23 cellular contexts compared by ENCODE assay signal in genomic region chr9:13089721-13090120, GRCh38.
"Had no signal": no experiment of that assay in that cellular context is flagged by ENCODE, and none has a peak within 500 bp of the region (broad histone marks: within the 10 kb centered on the region; RNA-seq: fewer than 3 reads in every experiment).

No MANE protein-coding gene starts in this region.

- DNase-seq: cortex of kidney; effector CD4-positive, alpha-beta T cell; foreskin keratinocyte; heart left ventricle; left ventricle myocardium inferior; lower lobe of right lung; natural killer cell; occipital lobe; pancreas; stimulated activated CD4-positive, alpha-beta T cell treated with anti-CD3 and anti-CD28 coated beads, Interleukin-12 subunit alpha, Interleukin-12 subunit beta, amount 100 ng/mL, for 4 hours; stimulated activated CD4-positive, alpha-beta T cell treated with anti-CD3 and anti-CD28 coated beads, Interleukin-2, amount 100 ng/mL, for 24 hours; stimulated activated CD4-positive, alpha-beta T cell treated with anti-CD3 and anti-CD28 coated beads, Interleukin-4, amount 100 ng/mL, for 24 hours; stimulated activated naive CD4-positive, alpha-beta T cell treated with Interleukin-2 at 50 U/mL for 16 hours; stomach; thyroid gland; trophoblast cell had no signal

- H3K27ac ChIP-seq: epithelial cell of prostate, esophagus muscularis mucosa, foreskin keratinocyte, gastroesophageal sphincter, heart left ventricle, hepatocyte, left ventricle myocardium inferior, lower lobe of right lung, pancreas, stomach, thyroid gland, vagina had no signal

- ATAC-seq: foreskin keratinocyte; gastroesophageal sphincter; lower lobe of right lung; natural killer cell; stimulated activated effector memory CD8-positive, alpha-beta T cell treated with anti-CD3 and anti-CD28 coated beads, Interleukin-12 subunit alpha, Interleukin-12 subunit beta, amount 100 ng/mL, for 72 hours had no signal

- H3K9me3 ChIP-seq: esophagus muscularis mucosa, gastroesophageal sphincter, left ventricle myocardium inferior, lower lobe of right lung, pancreas, stomach, thyroid gland, vagina had no signal

- H3K4me3 ChIP-seq: esophagus muscularis mucosa, gastroesophageal sphincter, heart left ventricle, hepatocyte, left ventricle myocardium inferior, lower lobe of right lung, pancreas, stomach, thyroid gland, vagina had no signal

- H3K36me3 ChIP-seq: esophagus muscularis mucosa, gastroesophageal sphincter, heart left ventricle, left ventricle myocardium inferior, lower lobe of right lung, pancreas, stomach, thyroid gland, vagina had no signal

- H2AFZ ChIP-seq: hepatocyte had no signal

- H3K4me1 ChIP-seq: foreskin keratinocyte, left ventricle myocardium inferior, lower lobe of right lung, pancreas, thyroid gland had no signal

- H3K4me2 ChIP-seq: hepatocyte had no signal

- H3K27me3 ChIP-seq: dorsolateral prefrontal cortex, esophagus muscularis mucosa, foreskin keratinocyte, gastroesophageal sphincter, heart left ventricle, hepatocyte, pancreas, stomach, thyroid gland, vagina had no signal
